ENCODE assay signal across 2 cellular contexts in the genomic region with DNA sequence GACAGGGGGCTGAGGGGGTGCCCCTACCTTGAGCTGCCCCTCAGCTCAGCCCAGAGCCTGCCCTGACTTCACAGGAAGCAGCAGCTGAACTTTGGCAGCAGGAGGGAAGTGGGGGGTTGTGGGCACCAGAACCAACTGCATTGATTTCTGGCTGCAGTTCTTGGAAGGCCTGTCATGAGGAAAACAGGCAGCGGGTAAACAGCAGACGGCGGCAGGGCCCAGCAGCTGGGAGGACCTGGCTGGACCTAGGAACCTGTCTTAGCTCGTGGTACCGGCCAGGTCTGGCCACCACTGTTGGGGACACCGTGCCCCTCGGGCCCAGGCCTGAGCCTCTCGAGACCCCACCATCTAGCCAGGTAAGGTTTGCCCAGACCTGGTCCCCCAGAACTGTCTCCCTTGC.
TF ChIP-seq lines count a peak whose summit lies in the region.

No MANE protein-coding gene starts in this region.

TF ChIP-seq in H1, 55 proteins besides CTCF, POLR2A, EP300 and RAD21:
- TF ChIP-seq JUND (IDR thresholded peaks at IDR 0.05; ENCODE audit: low read length) = no peak
TF ChIP-seq in H1: peak in this region for 0.

TF ChIP-seq in GM12891, 5 proteins besides CTCF, POLR2A, EP300 and RAD21:
- no peak for TF ChIP-seq SPI1 (IDR thresholded peaks at IDR 0.05; ENCODE audit: low read depth, low read length)
- TF ChIP-seq POU2F2 (IDR thresholded peaks at IDR 0.05; ENCODE audit: low read depth, low read length) = no peak
- no peak for TF ChIP-seq PAX5 (IDR thresholded peaks at IDR 0.05; ENCODE audit: insufficient read depth, low read length, severe bottlenecking)
- no peak for TF ChIP-seq TAF1 (IDR thresholded peaks at IDR 0.05; ENCODE audit: low read depth, low read length)
- no peak for TF ChIP-seq POLR2AphosphoS5 (IDR thresholded peaks at IDR 0.05; ENCODE audit: low read depth, low read length)
